ENCODE assay signal across 22 cellular contexts in genomic region chr11:122757201-122757600, GRCh38.
"Had no signal": no experiment of that assay in that cellular context is flagged by ENCODE, and none has a peak within 500 bp of the region (broad histone marks: within the 10 kb centered on the region; RNA-seq: fewer than 3 reads in every experiment).

No MANE protein-coding gene starts in this region.

- H3K9me3 Mint-ChIP-seq: activated CD4-positive, alpha-beta T cell treated with anti-CD3 and anti-CD28 coated beads, Interleukin-2, amount 10 ng/mL, durations not matched to agents 24 days and 14 days; activated naive CD4-positive, alpha-beta T cell treated with anti-CD3 and anti-CD28 coated beads, Interleukin-2, amount 50 U/mL, for 72 hours; activated T-cell treated with anti-CD3 and anti-CD28 coated beads, Interleukin-2, amount 50 U/mL, for 24 hours; activated T-helper 1 cell treated with anti-CD3 and anti-CD28 coated beads, Interleukin-12 subunit alpha, Interleukin-12 subunit beta, Interleukin-2, Interleukin-4 antibody, amounts not matched to agents 30 ng/mL and 10 ng/mL and 1 ng/mL, durations not matched to agents 14 hours and 24 hours and 36 hours; WTC11 had no signal

- H3K27ac Mint-ChIP-seq: activated CD4-positive, alpha-beta T cell treated with anti-CD3 and anti-CD28 coated beads, Interleukin-2, amount 10 ng/mL, durations not matched to agents 24 days and 14 days; activated naive CD4-positive, alpha-beta T cell treated with anti-CD3 and anti-CD28 coated beads, Interleukin-2, amount 50 U/mL, for 72 hours; activated T-helper 1 cell treated with anti-CD3 and anti-CD28 coated beads, Interleukin-12 subunit alpha, Interleukin-12 subunit beta, Interleukin-2, Interleukin-4 antibody, amounts not matched to agents 30 ng/mL and 10 ng/mL and 1 ng/mL, durations not matched to agents 14 hours and 24 hours and 36 hours; T-helper 17 cell; WTC11 had no signal

- H3K36me3 ChIP-seq: breast epithelium, SJSA1 had no signal

- H3K4me3 ChIP-seq: breast epithelium, coronary artery, SJSA1 had no signal

- H3K4me1 ChIP-seq: breast epithelium, SJSA1 had no signal

- H3K27ac ChIP-seq: breast epithelium, coronary artery, SJSA1 had no signal

- H3K36me3 Mint-ChIP-seq: activated naive CD4-positive, alpha-beta T cell treated with anti-CD3 and anti-CD28 coated beads, Interleukin-2, amount 50 U/mL, for 72 hours; WTC11 had no signal

- H3K4me3 Mint-ChIP-seq: activated CD4-positive, alpha-beta T cell treated with anti-CD3 and anti-CD28 coated beads, Interleukin-2, amount 10 ng/mL, durations not matched to agents 24 days and 14 days; activated CD8-positive, alpha-beta memory T cell treated with anti-CD3 and anti-CD28 coated beads, Interleukin-2, amount 10 ng/mL, durations not matched to agents 7 days and 5 days; activated T-cell treated with anti-CD3 and anti-CD28 coated beads, Interleukin-2, amount 50 U/mL, for 24 hours; activated T-helper 1 cell treated with anti-CD3 and anti-CD28 coated beads, Interleukin-12 subunit alpha, Interleukin-12 subunit beta, Interleukin-2, Interleukin-4 antibody, amounts not matched to agents 30 ng/mL and 10 ng/mL and 1 ng/mL, durations not matched to agents 14 hours and 24 hours and 36 hours; T-helper 17 cell; WTC11 had no signal

- DNase-seq: activated CD4-positive, alpha-beta T cell treated with anti-CD3 and anti-CD28 coated beads for 1 hour; activated CD4-positive, alpha-beta T cell treated with anti-CD3 and anti-CD28 coated beads, Interleukin-2, amount 10 ng/mL, durations not matched to agents 24 days and 14 days; activated CD4-positive, alpha-beta T cell treated with anti-CD3 and anti-CD28 coated beads, Interleukin-2, amount 50 U/mL, for 48 hours; activated CD8-positive, alpha-beta memory T cell treated with anti-CD3 and anti-CD28 coated beads, Interleukin-2, amount 10 ng/mL, durations not matched to agents 7 days and 5 days; activated naive CD4-positive, alpha-beta T cell treated with Interleukin-2 at 50 U/mL for 16 hours; activated T-cell treated with anti-CD3 and anti-CD28 coated beads, Interleukin-2, amount 50 U/mL, for 24 hours; aorta; NCI-H1105; NCI-H1436; NCI-H1694 treated with DMSO at 0.1 percent for 48 hours; NCI-H2081; NCI-H524; PC-3; SHP77; T-helper 17 cell; T-helper 9 cell had no signal

- H3K27me3 ChIP-seq: breast epithelium, SJSA1 had no signal

- H3K27me3 Mint-ChIP-seq: activated CD8-positive, alpha-beta memory T cell treated with anti-CD3 and anti-CD28 coated beads, Interleukin-2, amount 10 ng/mL, durations not matched to agents 7 days and 5 days; activated T-cell treated with anti-CD3 and anti-CD28 coated beads, Interleukin-2, amount 50 U/mL, for 24 hours; T-helper 17 cell had no signal

- H3K9me3 ChIP-seq: breast epithelium, SJSA1 had no signal

- ATAC-seq: PC-3 had no signal
